Comparison of ENCODE assay signal across 14 cellular contexts in genomic region chr3:106215047-106215446, GRCh38.
DNase-seq lines count a peak whose midpoint lies in the region; ATAC-seq, FAIRE-seq and TF ChIP-seq lines count a peak whose summit lies in the region.
"Had no signal": no experiment of that assay in that cellular context is flagged by ENCODE, and none has a peak within 500 bp of the region (broad histone marks: within the 10 kb centered on the region; RNA-seq: fewer than 3 reads in every experiment).

No MANE protein-coding gene starts in this region.

- TF ChIP-seq CTCF in osteoblast (IDR thresholded peaks at IDR 0.05; ENCODE audit: extremely low read depth, low read depth, low read length) (no peak), HepG2 (CRISPR knock-in tag; IDR thresholded peaks at IDR 0.05) (no peak)

- TF ChIP-seq EP300 in HepG2 (IDR thresholded peaks at IDR 0.05; ENCODE audit: low read depth in 2 of 2, low read length in 2 of 2) (no peak), HepG2 (CRISPR knock-in tag; IDR thresholded peaks at IDR 0.05; ENCODE audit: borderline replicate concordance) (no peak)

- CTCF ChIA-PET in CD4-positive, alpha-beta memory T cell (lab: Charles Lee; ENCODE audit: partially characterized antibody): interaction anchor here (1.3 kb wide), 1 partner anchor 9 kb away, joined by 3 read pairs; no protein-coding TSS in a partner anchor
- CTCF ChIA-PET in HepG2 (lab: Yijun Ruan, JAX; ENCODE audit: low intra/inter-chr PET ratio, low total read pairs): no interaction called here

- no peak for DNase-seq in CD4-positive, alpha-beta memory T cell
- peak; percentile 51 for DNase-seq in M059J (ENCODE audit: low read depth)
- DNase-seq in activated naive CD8-positive, alpha-beta T cell treated with anti-CD3 and anti-CD28 coated beads for 36 hours: peak; percentile 50
- DNase-seq in osteoblast (ENCODE audit: insufficient read length, low spot score, missing footprints): no peak
- no peak for DNase-seq in naive thymus-derived CD8-positive, alpha-beta T cell
- no peak for DNase-seq in HepG2 (ENCODE audit: low spot score)
- DNase-seq in NCI-H146 treated with DMSO at 0.1 percent for 48 hours (lab: John Stamatoyannopoulos, UW; ENCODE audit: unreplicated experiment): no peak
- DNase-seq: AML-193, DMS79, GOT3, nucleus accumbens had no signal

- H3K4me1 ChIP-seq in CD4-positive, alpha-beta memory T cell (ENCODE audit: insufficient read depth, low read length): peaks cover 4% of the 10 kb centered on the region
- H3K4me1 ChIP-seq in osteoblast (ENCODE audit: insufficient read depth, low read length) (peaks cover 13% of the 10 kb centered on the region), HepG2 (ENCODE audit: insufficient read depth, low read length) (no peaks in the 10 kb centered on the region)

- H4K20me1 ChIP-seq in osteoblast (ENCODE audit: insufficient read depth, low read length) (no peaks in the 10 kb centered on the region), HepG2 (ENCODE audit: insufficient read depth, low read length) (no peaks in the 10 kb centered on the region)

- intact Hi-C loops in CD4-positive, alpha-beta memory T cell (cut with micrococcal nuclease): no loop called here
- intact Hi-C loops in HepG2 (cut with micrococcal nuclease; ENCODE audit: unreplicated experiment): no loop called here

- POLR2A ChIA-PET in CD4-positive, alpha-beta memory T cell (lab: Charles Lee; ENCODE audit: partially characterized antibody): interaction anchor here (0.6 kb wide), 1 partner anchor 112 kb away, joined by 3 read pairs; no protein-coding TSS in a partner anchor
- POLR2A ChIA-PET in naive thymus-derived CD8-positive, alpha-beta T cell (lab: Charles Lee): no interaction called here
- POLR2A ChIA-PET in HepG2 (lab: Yijun Ruan, JAX): no interaction called here

- peaks cover 3 to 9% (median 4%) of the 10 kb centered on the region in 8 donors for H3K9me3 Mint-ChIP-seq in CD4-positive, alpha-beta memory T cell
- peaks cover 22% of the 10 kb centered on the region for H3K9me3 Mint-ChIP-seq in activated naive CD8-positive, alpha-beta T cell treated with anti-CD3 and anti-CD28 coated beads for 36 hours
- H3K9me3 Mint-ChIP-seq in naive thymus-derived CD8-positive, alpha-beta T cell: peaks cover 0 to 18% (median 7%) of the 10 kb centered on the region in 9 donors

- H2AFZ ChIP-seq in osteoblast (ENCODE audit: low read length) (peak overlapping the region; percentile 37), HepG2 (ENCODE audit: low read length) (no peak overlapping the region)

- no peak for TF ChIP-seq RAD21 in HepG2 (CRISPR knock-in tag; IDR thresholded peaks at IDR 0.05)

- H3K27me3 ChIP-seq in CD4-positive, alpha-beta memory T cell (ENCODE audit: insufficient read depth, low read length): no peaks in the 10 kb centered on the region
- no peaks in the 10 kb centered on the region for H3K27me3 ChIP-seq in osteoblast (ENCODE audit: insufficient read depth, low read length)
- no peaks in the 10 kb centered on the region for H3K27me3 ChIP-seq in HepG2 (ENCODE audit: control insufficient read depth in 1 of 2, insufficient read depth in 2 of 2, low read length in 2 of 2)

- ATAC-seq in GM19023 (IDR thresholded peaks at IDR 0.05; ENCODE audit: unreplicated experiment) (no peak), HepG2 (no peak)
- ATAC-seq in naive thymus-derived CD8-positive, alpha-beta T cell: no peak

- H3K27ac Mint-ChIP-seq in CD4-positive, alpha-beta memory T cell: peak overlapping the region in 4 of 7 donors; percentile 6 to 68 (median 20)
- peak overlapping the region; percentile 87 for H3K27ac Mint-ChIP-seq in activated naive CD8-positive, alpha-beta T cell treated with anti-CD3 and anti-CD28 coated beads for 36 hours
- H3K27ac Mint-ChIP-seq in naive thymus-derived CD8-positive, alpha-beta T cell: peak overlapping the region in 3 of 10 donors; percentile 12 to 59 (median 20)

- H3K4me2 ChIP-seq in osteoblast (ENCODE audit: insufficient read depth, low read length) (no peak overlapping the region), HepG2 (ENCODE audit: low read depth, low read length) (no peak overlapping the region)

- peak overlapping the region in 2 of 8 donors; percentile 36 to 49 for H3K4me3 Mint-ChIP-seq in CD4-positive, alpha-beta memory T cell
- no peak overlapping the region for H3K4me3 Mint-ChIP-seq in activated naive CD8-positive, alpha-beta T cell treated with anti-CD3 and anti-CD28 coated beads for 36 hours
- no peak overlapping the region for H3K4me3 Mint-ChIP-seq in naive thymus-derived CD8-positive, alpha-beta T cell

- FAIRE-seq in HepG2 (lab: Jason Lieb, UNC): no peak
- FAIRE-seq: GM12892 had no signal

- no peaks in the 10 kb centered on the region for H3K36me3 ChIP-seq in CD4-positive, alpha-beta memory T cell (ENCODE audit: insufficient read depth, low read length)
- H3K36me3 ChIP-seq in osteoblast (ENCODE audit: insufficient read depth, low read length) (no peaks in the 10 kb centered on the region), HepG2 (replicated peaks in 1 of 2; ENCODE audit: control insufficient read depth in 1 of 2, insufficient read depth in 2 of 2, low read length in 2 of 2) (no peaks in the 10 kb centered on the region)

- no peaks in the 10 kb centered on the region for H3K9me3 ChIP-seq in CD4-positive, alpha-beta memory T cell (ENCODE audit: control insufficient read depth in 1 of 2, low read length in 2 of 2)
- no peaks in the 10 kb centered on the region for H3K9me3 ChIP-seq in osteoblast (ENCODE audit: low read depth, low read length)
- no peaks in the 10 kb centered on the region for H3K9me3 ChIP-seq in HepG2 (ENCODE audit: low read length)

- no peaks in the 10 kb centered on the region for H3K79me2 ChIP-seq in osteoblast (ENCODE audit: insufficient read depth, low read length)
- H3K79me2 ChIP-seq in HepG2 (ENCODE audit: insufficient read depth, low read length): no peaks in the 10 kb centered on the region

- no TSS peak for BruUV-seq in HepG2 (replicated peaks; lab: Mats Ljungman, UMichigan)

- WGBS in HepG2 (ENCODE audit: low lambda C conversion rate): 0% methylated on average over 1 of the region's 1 CpG

- no peak overlapping the region for H3K9ac ChIP-seq in HepG2 (ENCODE audit: insufficient read depth, low read depth, low read length)

- H3K4me3 ChIP-seq in CD4-positive, alpha-beta memory T cell (ENCODE audit: low read length in 2 of 2): no peak overlapping the region
- no peak overlapping the region for H3K4me3 ChIP-seq in osteoblast (ENCODE audit: insufficient read depth, low read length)
- no peak overlapping the region for H3K4me3 ChIP-seq in HepG2 (replicated peaks in 1 of 3; ENCODE audit: insufficient read depth in 1 of 3, low read depth in 2 of 3, low read length in 3 of 3)

- H3K27me3 Mint-ChIP-seq in CD4-positive, alpha-beta memory T cell: no peaks in the 10 kb centered on the region
- H3K27me3 Mint-ChIP-seq in activated naive CD8-positive, alpha-beta T cell treated with anti-CD3 and anti-CD28 coated beads for 36 hours: no peaks in the 10 kb centered on the region
- no peaks in the 10 kb centered on the region for H3K27me3 Mint-ChIP-seq in naive thymus-derived CD8-positive, alpha-beta T cell

- in situ Hi-C loops in HepG2 (cut with HindIII; ENCODE audit: extremely low pct_ligation_motif_present, low pct_unique_long_range_greater_than_20kb): no loop called here

- H3K36me3 Mint-ChIP-seq in CD4-positive, alpha-beta memory T cell: peaks cover 6 to 7% of the 10 kb centered on the region in 2 donors
- peaks cover 40% of the 10 kb centered on the region for H3K36me3 Mint-ChIP-seq in activated naive CD8-positive, alpha-beta T cell treated with anti-CD3 and anti-CD28 coated beads for 36 hours
- peaks cover 0 to 12% (median 7%) of the 10 kb centered on the region in 3 donors for H3K36me3 Mint-ChIP-seq in naive thymus-derived CD8-positive, alpha-beta T cell

- H3K4me1 Mint-ChIP-seq in CD4-positive, alpha-beta memory T cell: peaks cover 9 to 23% (median 10%) of the 10 kb centered on the region in 4 donors
- peaks cover 39% of the 10 kb centered on the region for H3K4me1 Mint-ChIP-seq in activated naive CD8-positive, alpha-beta T cell treated with anti-CD3 and anti-CD28 coated beads for 36 hours
- peaks cover 5 to 12% (median 8%) of the 10 kb centered on the region in 4 donors for H3K4me1 Mint-ChIP-seq in naive thymus-derived CD8-positive, alpha-beta T cell

- no peak overlapping the region for H3K27ac ChIP-seq in CD4-positive, alpha-beta memory T cell (ENCODE audit: low read depth, low read length)
- no peak overlapping the region for H3K27ac ChIP-seq in osteoblast (ENCODE audit: low read depth, low read length)
- H3K27ac ChIP-seq in HepG2 (ENCODE audit: extremely low read length, insufficient read depth, low read length): no peak overlapping the region
- H3K27ac ChIP-seq: HL-60 had no signal

- TF ChIP-seq POLR2A in HepG2 (IDR thresholded peaks at IDR 0.05; ENCODE audit: insufficient read depth in 1 of 2, low read depth in 2 of 2, low read length in 2 of 2): no peak

TF ChIP-seq in HepG2, 621 proteins besides CTCF, POLR2A, EP300 and RAD21 (continues in another document):
- TF ChIP-seq TEAD2 (CRISPR knock-in tag; IDR thresholded peaks at IDR 0.05): no peak
- no peak for TF ChIP-seq ZNF781 (CRISPR knock-in tag; IDR thresholded peaks at IDR 0.05; ENCODE audit: borderline replicate concordance, not compliant biosample characterization)
- TF ChIP-seq HOXA9 (CRISPR knock-in tag; IDR thresholded peaks at IDR 0.05; ENCODE audit: borderline replicate concordance): no peak
- no peak for TF ChIP-seq ZFX (CRISPR knock-in tag; IDR thresholded peaks at IDR 0.05; ENCODE audit: low read depth)
- no peak for TF ChIP-seq MEIS2 (CRISPR knock-in tag; IDR thresholded peaks at IDR 0.05)
- TF ChIP-seq, protein P1, sequence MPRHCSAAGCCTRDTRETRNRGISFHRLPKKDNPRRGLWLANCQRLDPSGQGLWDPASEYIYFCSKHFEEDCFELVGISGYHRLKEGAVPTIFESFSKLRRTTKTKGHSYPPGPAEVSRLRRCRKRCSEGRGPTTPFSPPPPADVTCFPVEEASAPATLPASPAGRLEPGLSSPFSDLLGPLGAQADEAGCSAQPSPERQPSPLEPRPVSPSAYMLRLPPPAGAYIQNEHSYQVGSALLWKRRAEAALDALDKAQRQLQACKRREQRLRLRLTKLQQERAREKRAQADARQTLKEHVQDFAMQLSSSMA (CRISPR knock-in tag; IDR thresholded peaks at IDR 0.05): no peak
- TF ChIP-seq ZNF446 (CRISPR knock-in tag; IDR thresholded peaks at IDR 0.05): no peak
- no peak for TF ChIP-seq GPBP1L1 (CRISPR knock-in tag; IDR thresholded peaks at IDR 0.05)
- TF ChIP-seq RFXAP (CRISPR knock-in tag; IDR thresholded peaks at IDR 0.05; ENCODE audit: borderline replicate concordance): no peak

Comparison
In these comparisons a context has a peak if more than half of its experiments do, and no peak if none do; other contexts are left out.
1. DNase-seq: peak in M059J (single experiment) and activated naive CD8-positive, alpha-beta T cell treated with anti-CD3 and anti-CD28 coated beads for 36 hours (single experiment); none in CD4-positive, alpha-beta memory T cell (0 of 5), osteoblast (single experiment), naive thymus-derived CD8-positive, alpha-beta T cell (0 of 10), HepG2 (single experiment) and NCI-H146 treated with DMSO at 0.1 percent for 48 hours (single experiment).